ENCODE assay signal across 8 cellular contexts in the genomic region with DNA sequence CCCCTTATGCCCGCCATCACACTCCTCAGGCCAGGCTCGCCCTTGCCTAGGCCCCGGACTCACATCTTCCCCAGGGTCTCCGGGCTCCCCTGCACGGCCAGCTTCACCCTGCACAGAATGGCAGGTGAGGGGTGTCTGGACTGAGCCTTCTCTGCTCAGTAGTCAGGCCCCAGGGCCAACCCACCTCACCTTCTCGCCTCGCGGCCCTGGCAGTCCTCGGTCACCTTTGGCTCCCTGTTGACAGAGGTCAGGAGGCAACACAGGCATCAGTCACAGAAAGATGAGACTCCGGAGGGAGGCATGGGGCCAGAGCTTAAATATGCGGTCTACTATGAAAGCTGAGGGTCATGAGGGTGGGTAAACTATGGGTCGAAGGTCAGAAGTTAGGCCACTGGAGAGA. TPM values are rescaled to one million over a fixed set of nuclear protein-coding genes. Genes with fewer than 3 reads are reported as not detected.
"Had no signal": no experiment of that assay in that cellular context is flagged by ENCODE, and none has a peak within 500 bp of the region (broad histone marks: within the 10 kb centered on the region; RNA-seq: fewer than 3 reads in every experiment).

No MANE protein-coding gene starts in this region.

- H3K4me2 ChIP-seq: GM23338, KMS-11 had no signal

- H2AFZ ChIP-seq: GM23338 had no signal

- H3K4me3 ChIP-seq: GM23338 had no signal

- H3K27ac ChIP-seq: KMS-11 had no signal

- DNase-seq: H9, HCEC 1CT, KBM-7 had no signal

- H3K9ac ChIP-seq: KMS-11 had no signal

- ATAC-seq: GM23338 had no signal

RNA-seq across cellular contexts. Expression of a gene that starts 8.4 kb away (rescaled TPM):
- total RNA-seq: H1, HT-29 had no signal
- polyA plus RNA-seq: GM23338, IgD-negative memory B cell had no signal

RNA-seq across cellular contexts. Expression of a gene that starts 23.2 kb away (rescaled TPM):
- polyA plus RNA-seq: IgD-negative memory B cell had no signal

RNA-seq across cellular contexts. Expression of a gene that starts 49.6 kb away (rescaled TPM):
- total RNA-seq: GM23338, H1, HT-29 had no signal
- polyA plus RNA-seq: GM23338, H1, IgD-negative memory B cell had no signal
